20 cellular contexts compared by ENCODE assay signal in the genomic region with DNA sequence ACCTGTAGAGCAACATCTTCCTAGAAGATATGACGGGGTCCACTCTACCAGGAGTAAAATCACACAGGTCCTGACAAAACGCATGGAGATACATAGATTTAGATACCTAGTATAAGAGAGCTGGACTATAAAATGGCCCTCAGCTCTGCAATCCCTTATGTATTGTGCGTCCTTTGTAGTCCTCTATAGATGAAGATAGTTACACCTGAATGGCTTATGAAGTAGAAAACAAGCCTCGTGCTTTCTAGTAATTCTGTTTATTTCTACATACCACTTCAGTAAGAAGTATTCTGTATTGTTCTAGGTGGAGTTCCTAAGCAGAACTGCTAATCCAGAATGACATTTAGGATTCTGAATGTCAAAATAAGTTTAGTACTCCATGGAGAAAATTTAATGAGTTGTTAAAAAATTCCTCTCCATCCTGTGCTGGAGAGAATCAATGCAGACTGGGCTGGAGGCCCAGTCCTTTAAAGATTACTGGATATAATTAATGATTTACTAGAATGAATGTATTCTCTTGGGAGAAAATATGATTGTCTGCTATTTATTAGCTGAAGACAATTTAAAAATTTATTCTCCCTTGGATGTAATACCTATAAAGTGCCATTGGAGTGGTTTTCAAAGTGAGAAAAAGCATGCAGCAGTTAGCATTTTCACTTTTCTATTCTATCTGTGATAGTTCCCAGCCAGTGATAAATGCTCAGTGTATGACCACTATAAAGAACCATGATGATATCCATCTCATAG.
"Had no signal": no experiment of that assay in that cellular context is flagged by ENCODE, and none has a peak within 500 bp of the region (broad histone marks: within the 10 kb centered on the region; RNA-seq: fewer than 3 reads in every experiment).

No MANE protein-coding gene starts in this region.

- H3K4me1 Mint-ChIP-seq: activated CD4-positive, alpha-beta T cell treated with anti-CD3 and anti-CD28 coated beads, Interleukin-2, amount 10 ng/mL, durations not matched to agents 7 days and 5 days; activated CD8-positive, alpha-beta memory T cell treated with anti-CD3 and anti-CD28 coated beads, Interleukin-2, amount 10 ng/mL, durations not matched to agents 7 days and 5 days; activated naive CD4-positive, alpha-beta T cell treated with anti-CD3 and anti-CD28 coated beads, Interleukin-2, amount 50 U/mL, for 24 hours; central memory CD8-positive, alpha-beta T cell; T-cell had no signal

- H3K36me3 Mint-ChIP-seq: activated CD8-positive, alpha-beta memory T cell treated with anti-CD3 and anti-CD28 coated beads, Interleukin-2, amount 10 ng/mL, durations not matched to agents 7 days and 5 days; activated naive CD4-positive, alpha-beta T cell treated with anti-CD3 and anti-CD28 coated beads, Interleukin-2, amount 50 U/mL, for 24 hours; naive thymus-derived CD8-positive, alpha-beta T cell; T-cell had no signal

- H3K4me3 Mint-ChIP-seq: activated CD4-positive, alpha-beta T cell treated with anti-CD3 and anti-CD28 coated beads, Interleukin-2, amount 10 ng/mL, durations not matched to agents 7 days and 5 days; activated CD8-positive, alpha-beta memory T cell treated with anti-CD3 and anti-CD28 coated beads, Interleukin-2, amount 10 ng/mL, durations not matched to agents 7 days and 5 days; activated CD8-positive, alpha-beta T cell treated with anti-CD3 and anti-CD28 coated beads for 36 hours; activated naive CD4-positive, alpha-beta T cell treated with anti-CD3 and anti-CD28 coated beads, Interleukin-2, amount 50 U/mL, for 24 hours; central memory CD8-positive, alpha-beta T cell; endodermal cell; naive thymus-derived CD8-positive, alpha-beta T cell; T-cell; T-helper 2 cell treated with Interferon-gamma antibody and Interleukin-4, amounts not matched to agents 5 μg/mL and 100 μg/mL, for 36 hours had no signal

- H3K9me3 Mint-ChIP-seq: activated CD4-positive, alpha-beta T cell treated with anti-CD3 and anti-CD28 coated beads, Interleukin-2, amount 10 ng/mL, durations not matched to agents 7 days and 5 days; activated CD8-positive, alpha-beta T cell treated with anti-CD3 and anti-CD28 coated beads for 36 hours; activated naive CD4-positive, alpha-beta T cell treated with anti-CD3 and anti-CD28 coated beads, Interleukin-2, amount 50 U/mL, for 24 hours; central memory CD8-positive, alpha-beta T cell; endodermal cell; naive thymus-derived CD8-positive, alpha-beta T cell; T-cell; T-helper 2 cell treated with Interferon-gamma antibody and Interleukin-4, amounts not matched to agents 5 μg/mL and 100 μg/mL, for 36 hours had no signal

- H3K27me3 Mint-ChIP-seq: activated CD4-positive, alpha-beta T cell treated with anti-CD3 and anti-CD28 coated beads, Interleukin-2, amount 10 ng/mL, durations not matched to agents 7 days and 5 days; activated CD8-positive, alpha-beta memory T cell treated with anti-CD3 and anti-CD28 coated beads, Interleukin-2, amount 10 ng/mL, durations not matched to agents 7 days and 5 days; activated CD8-positive, alpha-beta T cell treated with anti-CD3 and anti-CD28 coated beads for 36 hours; activated naive CD4-positive, alpha-beta T cell treated with anti-CD3 and anti-CD28 coated beads, Interleukin-2, amount 50 U/mL, for 24 hours; central memory CD8-positive, alpha-beta T cell; T-cell had no signal

- DNase-seq: activated CD4-positive, alpha-beta T cell treated with anti-CD3 and anti-CD28 coated beads, Interleukin-2, amount 10 ng/mL, durations not matched to agents 7 days and 5 days; activated CD4-positive, CD25-positive, alpha-beta regulatory T cell treated with anti-CD3 and anti-CD28 coated beads, Interleukin-2, amount 50 U/mL, for 72 hours; activated CD8-positive, alpha-beta memory T cell treated with anti-CD3 and anti-CD28 coated beads, Interleukin-2, amount 10 ng/mL, durations not matched to agents 7 days and 5 days; activated CD8-positive, alpha-beta T cell treated with anti-CD3 and anti-CD28 coated beads for 36 hours; activated gamma-delta T cell treated with Interleukin-2 at 50 U/mL for 16 hours; activated T-cell treated with anti-CD3 and anti-CD28 coated beads for 4 hours; endodermal cell; esophagus squamous epithelium; gastrocnemius medialis; heart left ventricle; islet precursor cell; naive thymus-derived CD8-positive, alpha-beta T cell; stimulated activated CD4-positive, alpha-beta T cell treated with anti-CD3 and anti-CD28 coated beads, Interleukin-4, amount 100 ng/mL, for 24 hours; stimulated activated naive CD8-positive, alpha-beta T cell treated with anti-CD3 and anti-CD28 coated beads, Interleukin-15, Interleukin-2, amounts not matched to agents 100 U/mL and 50 U/mL, for 24 hours; T-cell; upper lobe of left lung; WERI-Rb-1 had no signal

- H3K27ac Mint-ChIP-seq: activated CD4-positive, alpha-beta T cell treated with anti-CD3 and anti-CD28 coated beads, Interleukin-2, amount 10 ng/mL, durations not matched to agents 7 days and 5 days; activated CD8-positive, alpha-beta memory T cell treated with anti-CD3 and anti-CD28 coated beads, Interleukin-2, amount 10 ng/mL, durations not matched to agents 7 days and 5 days; activated CD8-positive, alpha-beta T cell treated with anti-CD3 and anti-CD28 coated beads for 36 hours; activated naive CD4-positive, alpha-beta T cell treated with anti-CD3 and anti-CD28 coated beads, Interleukin-2, amount 50 U/mL, for 24 hours; endodermal cell; naive thymus-derived CD8-positive, alpha-beta T cell; T-cell; T-helper 2 cell treated with Interferon-gamma antibody and Interleukin-4, amounts not matched to agents 5 μg/mL and 100 μg/mL, for 36 hours had no signal
